ENCODE assay signal across 17 cellular contexts in the genomic region with DNA sequence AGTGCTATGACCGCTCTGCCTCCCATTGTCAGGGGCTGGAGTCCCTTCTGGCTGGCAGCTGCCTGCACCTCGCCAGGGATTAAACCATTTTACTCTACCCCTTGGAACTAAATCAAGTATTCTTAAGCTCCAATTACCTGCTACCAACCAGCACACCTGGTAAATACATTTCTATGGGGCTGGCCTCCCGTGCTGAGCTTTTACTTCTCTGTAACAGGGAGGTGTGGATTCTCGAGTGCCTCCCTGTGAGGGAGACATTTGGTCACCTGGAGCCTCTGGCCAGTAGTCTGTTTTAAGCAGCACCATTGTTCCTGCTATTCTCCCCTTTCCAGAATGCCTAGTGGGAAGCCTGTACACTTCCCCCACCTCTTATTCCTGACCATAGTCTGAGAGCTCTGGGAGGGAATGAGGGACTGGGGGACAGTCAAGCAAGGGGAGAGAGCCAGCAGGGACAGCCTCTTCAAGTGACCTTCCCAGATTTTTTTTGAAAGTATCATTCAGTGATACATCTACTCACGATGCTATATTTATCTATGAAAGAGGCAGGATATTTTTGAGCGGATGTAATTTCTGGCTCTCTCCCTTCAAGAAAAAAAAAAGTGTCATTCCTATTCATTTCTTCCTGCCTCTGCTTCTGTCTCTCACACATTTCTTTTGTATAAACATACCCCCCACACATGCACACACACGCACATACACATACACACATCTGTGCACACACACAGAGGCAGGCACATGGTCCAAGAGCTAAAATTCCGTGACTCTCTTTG.
DNase-seq lines count a peak whose midpoint lies in the region; TF ChIP-seq lines count a peak whose summit lies in the region.
"Had no signal": no experiment of that assay in that cellular context is flagged by ENCODE, and none has a peak within 500 bp of the region (broad histone marks: within the 10 kb centered on the region; RNA-seq: fewer than 3 reads in every experiment).

No MANE protein-coding gene starts in this region.

- H3K79me2 ChIP-seq in fibroblast of lung (ENCODE audit: control insufficient read depth, insufficient read depth, low read length) (no peaks in the 10 kb centered on the region), hepatocyte (no peaks in the 10 kb centered on the region)
- H3K79me2 ChIP-seq: parathyroid adenoma had no signal

- 86% methylated on average over 8 of the region's 8 CpGs for WGBS in hepatocyte (ENCODE audit: low lambda C conversion rate, missing lambda C conversion rate)

- H3K4me2 ChIP-seq in fibroblast of lung (ENCODE audit: extremely low read depth, insufficient read depth, low read length) (no peak overlapping the region), hepatocyte (no peak overlapping the region)

- H3K9me3 Mint-ChIP-seq in CD14-positive monocyte, result peaks cover 6 to 14% (median 8%) of the 10 kb centered on the region in 7 donors

- peak; percentile 46 for DNase-seq in EH (ENCODE audit: low read depth)
- peak; percentile 25 for DNase-seq in NCI-H187 treated with DMSO at 0.1 percent for 48 hours (lab: John Stamatoyannopoulos, UW)
- DNase-seq in fibroblast of lung (ENCODE audit: low read depth in 2 of 2), result peak; percentile 33 to 42
- peak; percentile 47 for DNase-seq in posterior vena cava (ENCODE audit: low spot score)
- no peak for DNase-seq in CD14-positive monocyte (ENCODE audit: low spot score)
- DNase-seq in NCI-H2171 treated with DMSO at 0.1 percent for 48 hours (lab: John Stamatoyannopoulos, UW), result no peak
- no peak for DNase-seq in hepatocyte (ENCODE audit: low spot score)
- no peak for DNase-seq in activated effector memory CD4-positive, alpha-beta T cell treated with Interleukin-2 at 50 U/mL for 16 hours
- DNase-seq: activated CD4-positive, alpha-beta T cell treated with anti-CD3 and anti-CD28 coated beads for 1 hour; NCI-H526 treated with DMSO at 0.1 percent for 48 hours; T-helper 17 cell had no signal

- H3K27ac ChIP-seq in fibroblast of lung (ENCODE audit: insufficient read depth, low read length), result no peak overlapping the region
- H3K27ac ChIP-seq in hepatocyte, result no peak overlapping the region
- H3K27ac ChIP-seq: C4-2B, parathyroid adenoma, RWPE1 had no signal

- no peaks in the 10 kb centered on the region for H3K4me1 ChIP-seq in fibroblast of lung (ENCODE audit: control insufficient read depth, extremely low read depth, insufficient read depth, low read length)
- H3K4me1 ChIP-seq in hepatocyte (ENCODE audit: insufficient read depth), result no peaks in the 10 kb centered on the region
- H3K4me1 ChIP-seq: HAP-1, parathyroid adenoma had no signal

- no peaks in the 10 kb centered on the region for H3K9me3 ChIP-seq in fibroblast of lung (ENCODE audit: control insufficient read depth, insufficient read depth, low read depth, low read length)
- no peaks in the 10 kb centered on the region for H3K9me3 ChIP-seq in hepatocyte (ENCODE audit: low read depth)
- H3K9me3 ChIP-seq: HAP-1, stomach had no signal

- H3K27ac Mint-ChIP-seq in CD14-positive monocyte, result no peak overlapping the region
- H3K27ac Mint-ChIP-seq: activated naive CD8-positive, alpha-beta T cell; T-helper 17 cell had no signal

- TF ChIP-seq CTCF in fibroblast of lung (conservative IDR thresholded peaks at IDR 0.05 in 1 of 2, IDR thresholded peaks at IDR 0.05 in 1 of 2; ENCODE audit: low read depth in 1 of 2, low read length in 2 of 2) (no peak), CD14-positive monocyte (IDR thresholded peaks at IDR 0.05) (no peak), hepatocyte (IDR thresholded peaks at IDR 0.05; ENCODE audit: poor library complexity) (no peak)

- peaks cover 14% of the 10 kb centered on the region for H3K4me1 Mint-ChIP-seq in CD14-positive monocyte

- H4K20me1 ChIP-seq in fibroblast of lung (ENCODE audit: control insufficient read depth, extremely low read depth, insufficient read depth, low read length) (no peaks in the 10 kb centered on the region), hepatocyte (ENCODE audit: insufficient read depth, poor library complexity, severe bottlenecking) (no peaks in the 10 kb centered on the region)

- no peaks in the 10 kb centered on the region for H3K9me2 ChIP-seq in hepatocyte (replicated peaks; ENCODE audit: insufficient read depth)

- H2AFZ ChIP-seq in fibroblast of lung (ENCODE audit: low read length) (no peak overlapping the region), hepatocyte (no peak overlapping the region)
- H2AFZ ChIP-seq: parathyroid adenoma had no signal

- no peaks in the 10 kb centered on the region for H3K27me3 ChIP-seq in fibroblast of lung (ENCODE audit: control insufficient read depth, insufficient read depth, low read length)
- H3K27me3 ChIP-seq in hepatocyte, result no peaks in the 10 kb centered on the region
- H3K27me3 ChIP-seq: stomach had no signal

- no peak overlapping the region for H3K9ac ChIP-seq in fibroblast of lung (ENCODE audit: insufficient read depth, low read length)
- H3K9ac ChIP-seq: parathyroid adenoma had no signal

- intact Hi-C loops in posterior vena cava (cut with DNase I), result loop anchor here in 1 of 2 donors (10.0 kb wide), 1 partner anchor 200 kb away; no protein-coding TSS in a partner anchor
- intact Hi-C loops in CD14-positive monocyte (cut with micrococcal nuclease), result no loop called here

- H3K4me3 Mint-ChIP-seq in CD14-positive monocyte, result no peak overlapping the region
- H3K4me3 Mint-ChIP-seq: activated naive CD8-positive, alpha-beta T cell; T-helper 17 cell had no signal

- no peaks in the 10 kb centered on the region for H3K36me3 ChIP-seq in fibroblast of lung (ENCODE audit: control insufficient read depth, insufficient read depth, low read length)
- H3K36me3 ChIP-seq in hepatocyte (replicated peaks; ENCODE audit: insufficient read depth, low read depth), result no peaks in the 10 kb centered on the region
- H3K36me3 ChIP-seq: HAP-1, stomach had no signal

- no peaks in the 10 kb centered on the region for H3K36me3 Mint-ChIP-seq in CD14-positive monocyte
- H3K36me3 Mint-ChIP-seq: activated naive CD8-positive, alpha-beta T cell had no signal

- H3K4me3 ChIP-seq in fibroblast of lung (replicated peaks in 1 of 4; ENCODE audit: control extremely low read depth in 1 of 4, insufficient read depth in 1 of 4, low read depth in 3 of 4, low read length in 4 of 4) (no peak overlapping the region), hepatocyte (no peak overlapping the region)
- H3K4me3 ChIP-seq: HAP-1, stomach had no signal

- peaks cover 3 to 8% (median 3%) of the 10 kb centered on the region in 3 donors for H3K27me3 Mint-ChIP-seq in CD14-positive monocyte (ENCODE audit: low read depth in 3 of 3)
- H3K27me3 Mint-ChIP-seq: activated naive CD8-positive, alpha-beta T cell had no signal

Comparison
In these comparisons a context has a peak if more than half of its experiments do, and no peak if none do; other contexts are left out.
1. DNase-seq: peak in EH (single experiment), NCI-H187 treated with DMSO at 0.1 percent for 48 hours (single experiment), fibroblast of lung (2 of 2) and posterior vena cava (single experiment); none in CD14-positive monocyte (single experiment), NCI-H2171 treated with DMSO at 0.1 percent for 48 hours (single experiment), hepatocyte (single experiment) and activated effector memory CD4-positive, alpha-beta T cell treated with Interleukin-2 at 50 U/mL for 16 hours (single experiment).